In genomic region chr1:113043144-113043488, GRCh38 we compare ENCODE assay signal across 8 cellular contexts. TPM values are rescaled to one million over a fixed set of nuclear protein-coding genes. Genes with fewer than 3 reads are reported as not detected.
DNase-seq lines count a peak whose midpoint lies in the region; ATAC-seq, FAIRE-seq and TF ChIP-seq lines count a peak whose summit lies in the region.
"Not testable (repeated sequence)": the region's sequence is repeated elsewhere in the genome, so short reads cannot be mapped to it uniquely, and the experiment has no call there.

No MANE protein-coding gene starts in this region.

- H3K4me3 ChIP-seq in BLaER1; SJSA1; mammary epithelial cell (replicated peaks in 1 of 3; ENCODE audit: insufficient read depth in 1 of 3, low read depth in 2 of 3, low read length in 3 of 3); endothelial cell of umbilical vein (replicated peaks in 1 of 3; ENCODE audit: insufficient read depth in 1 of 3, low read depth in 1 of 3, low read length in 3 of 3): not testable (repeated sequence)
- peak overlapping the region; percentile 5; the same call in 1 of the 2 replicates for H3K4me3 ChIP-seq in HUES6 (ENCODE audit: low read depth, low read length)

- H3K9me3 ChIP-seq in BLaER1; HUES6 (ENCODE audit: control insufficient read depth, insufficient read depth, low read depth, low read length); SJSA1 (replicated peaks); mammary epithelial cell (replicated peaks; ENCODE audit: insufficient read depth, low read length); endothelial cell of umbilical vein (replicated peaks; ENCODE audit: control insufficient read depth, insufficient read depth, low read length): not testable (repeated sequence)

- not testable (repeated sequence) for ATAC-seq in stimulated activated naive B cell treated with anti-CD40 and anti-IgM and Interleukin-4, amounts not matched to agents 10 μg/mL and 1 μg/mL and 100 μg/mL, for 72 hours (replicated peaks)

- not testable (repeated sequence) for H3K27ac ChIP-seq in BLaER1
- H3K27ac ChIP-seq in HUES6 (ENCODE audit: low read depth, low read length) (peak overlapping the region; percentile 80), SJSA1 (peak overlapping the region; percentile 50), mammary epithelial cell (ENCODE audit: insufficient read depth, low read depth, low read length) (peak overlapping the region; percentile 79), endothelial cell of umbilical vein (ENCODE audit: insufficient read depth, low read depth, low read length) (peak overlapping the region; percentile 84), layer of hippocampus (ENCODE audit: low read depth, low read length) (peak overlapping the region; percentile 76)

- H3K27me3 ChIP-seq in BLaER1; HUES6 (ENCODE audit: control insufficient read depth, insufficient read depth, low read length); SJSA1 (replicated peaks); mammary epithelial cell (ENCODE audit: insufficient read depth, low read length); endothelial cell of umbilical vein (ENCODE audit: control insufficient read depth in 2 of 2, insufficient read depth in 2 of 2, low read length in 2 of 2); layer of hippocampus (ENCODE audit: control insufficient read depth, insufficient read depth, low read length): not testable (repeated sequence)

- H2AFZ ChIP-seq in mammary epithelial cell (ENCODE audit: low read depth, low read length) (peak overlapping the region; percentile 75), endothelial cell of umbilical vein (ENCODE audit: low read depth, low read length) (peak overlapping the region; percentile 64)

- peak overlapping the region; percentile 55 for H3K4me2 ChIP-seq in BLaER1
- H3K4me2 ChIP-seq in mammary epithelial cell (ENCODE audit: insufficient read depth, low read depth, low read length), result peak overlapping the region; percentile 68
- peak overlapping the region; percentile 78 for H3K4me2 ChIP-seq in endothelial cell of umbilical vein (ENCODE audit: insufficient read depth, low read length)

- peaks cover 56% of the 10 kb centered on the region for H3K4me1 ChIP-seq in BLaER1
- H3K4me1 ChIP-seq in HUES6 (ENCODE audit: control insufficient read depth, insufficient read depth, low read length), result peaks cover 53% of the 10 kb centered on the region
- H3K4me1 ChIP-seq in SJSA1 (replicated peaks), result peaks cover 18% of the 10 kb centered on the region
- peaks cover 31% of the 10 kb centered on the region for H3K4me1 ChIP-seq in mammary epithelial cell (ENCODE audit: insufficient read depth, low read length)
- H3K4me1 ChIP-seq in endothelial cell of umbilical vein (ENCODE audit: control insufficient read depth, extremely low read depth, insufficient read depth, low read length), result peaks cover 40% of the 10 kb centered on the region

- CTCF ChIA-PET in mammary epithelial cell (lab: Charles Lee; ENCODE audit: low non-redundant PET) (interaction anchor here (0.5 to 0.7 kb wide), 3 partner anchors 163 to 326 kb away, joined by 3 to 4 read pairs (median 4); no protein-coding TSS in a partner anchor), endothelial cell of umbilical vein (lab: Charles Lee) (interaction anchor here (1.0 to 5.1 kb wide), 28 partner anchors 9 to 745 kb away, joined by 3 to 87 read pairs (median 6); partner anchors contain the start of genes LRIG2, PPM1J and SLC16A1)

- not testable (repeated sequence) for DNase-seq in SJSA1 (ENCODE audit: low read depth in 1 of 2, low spot score in 2 of 2); mammary epithelial cell; endothelial cell of umbilical vein (ENCODE audit: low read depth, low spot score); nephron progenitor cell; stimulated activated naive B cell treated with anti-CD40 and anti-IgM and Interleukin-4, amounts not matched to agents 10 μg/mL and 1 μg/mL and 100 μg/mL, for 72 hours

- peaks cover 59% of the 10 kb centered on the region for H3K4me1 Mint-ChIP-seq in nephron progenitor cell
- peaks cover 27 to 37% of the 10 kb centered on the region in 2 donors for H3K4me1 Mint-ChIP-seq in stimulated activated naive B cell treated with anti-CD40 and anti-IgM and Interleukin-4, amounts not matched to agents 10 μg/mL and 1 μg/mL and 100 μg/mL, for 72 hours

- not testable (repeated sequence) for H3K36me3 Mint-ChIP-seq in nephron progenitor cell (ENCODE audit: low read depth); stimulated activated naive B cell treated with anti-CD40 and anti-IgM and Interleukin-4, amounts not matched to agents 10 μg/mL and 1 μg/mL and 100 μg/mL, for 72 hours

- not testable (repeated sequence) for H3K9me3 Mint-ChIP-seq in nephron progenitor cell; stimulated activated naive B cell treated with anti-CD40 and anti-IgM and Interleukin-4, amounts not matched to agents 10 μg/mL and 1 μg/mL and 100 μg/mL, for 72 hours

- not testable (repeated sequence) for TF ChIP-seq POLR2A in endothelial cell of umbilical vein (IDR thresholded peaks at IDR 0.05; ENCODE audit: low read depth, low read length)

- intact Hi-C loops in mammary epithelial cell (cut with micrococcal nuclease); endothelial cell of umbilical vein (cut with micrococcal nuclease): not testable (repeated sequence)

- not testable (repeated sequence) for H3K27me3 Mint-ChIP-seq in nephron progenitor cell (ENCODE audit: low read depth, poor library complexity); stimulated activated naive B cell treated with anti-CD40 and anti-IgM and Interleukin-4, amounts not matched to agents 10 μg/mL and 1 μg/mL and 100 μg/mL, for 72 hours

- not testable (repeated sequence) for FAIRE-seq in endothelial cell of umbilical vein (lab: Jason Lieb, UNC)

- not testable (repeated sequence) for H3K36me3 ChIP-seq in BLaER1; HUES6 (ENCODE audit: control insufficient read depth, insufficient read depth, low read length); SJSA1; mammary epithelial cell (ENCODE audit: insufficient read depth, low read length); endothelial cell of umbilical vein (ENCODE audit: control insufficient read depth in 2 of 2, extremely low read depth in 1 of 2, insufficient read depth in 2 of 2, low read length in 2 of 2)

- TF ChIP-seq CTCF in mammary epithelial cell (conservative IDR thresholded peaks at IDR 0.05 in 1 of 2, IDR thresholded peaks at IDR 0.05 in 1 of 2; ENCODE audit: extremely low read depth in 1 of 2, insufficient read depth in 1 of 2, low read depth in 1 of 2, low read length in 2 of 2); endothelial cell of umbilical vein (IDR thresholded peaks at IDR 0.05; ENCODE audit: extremely low read depth in 1 of 2, insufficient read depth in 1 of 2, low read depth in 1 of 2, low read length in 2 of 2); nephron progenitor cell (IDR thresholded peaks at IDR 0.05): not testable (repeated sequence)

- in situ Hi-C loops in mammary epithelial cell (cut with MboI; ENCODE audit: low sequenced_read_pairs in 2 of 2), result loop anchor here (5.0 to 10.0 kb wide), 5 partner anchors 86 to 236 kb away; partner anchors contain the start of gene SLC16A1 (in 1 of the 2)

- dilution Hi-C loops in mammary epithelial cell (cut with HindIII; ENCODE audit: low sequenced_read_pairs), result loop anchor here (5.0 kb wide), 3 partner anchors 96 to 326 kb away; partner anchors contain the start of gene PPM1J
- dilution Hi-C loops in endothelial cell of umbilical vein (cut with MboI; ENCODE audit: extremely low pct_ligation_motif_present, low sequenced_read_pairs), result not testable (repeated sequence)

- WGBS in mammary epithelial cell (ENCODE audit: low coverage, missing lambda C conversion rate), result 63% methylated on average over 12 of the region's 12 CpGs

- not testable (repeated sequence) for H3K9ac ChIP-seq in BLaER1; mammary epithelial cell (ENCODE audit: insufficient read depth, low read length)
- H3K9ac ChIP-seq in HUES6 (ENCODE audit: low read length) (peak overlapping the region; percentile 82), endothelial cell of umbilical vein (replicated peaks; ENCODE audit: extremely low read depth, insufficient read depth, low read length) (peak overlapping the region; percentile 21)

- peak overlapping the region; percentile 97 for H3K27ac Mint-ChIP-seq in nephron progenitor cell
- peak overlapping the region; percentile 25 for H3K27ac Mint-ChIP-seq in stimulated activated naive B cell treated with anti-CD40 and anti-IgM and Interleukin-4, amounts not matched to agents 10 μg/mL and 1 μg/mL and 100 μg/mL, for 72 hours

- H3K4me3 Mint-ChIP-seq in nephron progenitor cell; stimulated activated naive B cell treated with anti-CD40 and anti-IgM and Interleukin-4, amounts not matched to agents 10 μg/mL and 1 μg/mL and 100 μg/mL, for 72 hours: not testable (repeated sequence)

- not testable (repeated sequence) for H4K20me1 ChIP-seq in BLaER1; mammary epithelial cell (ENCODE audit: insufficient read depth, low read length); endothelial cell of umbilical vein (replicated peaks; ENCODE audit: control insufficient read depth, extremely low read depth, insufficient read depth, low read length)

- not testable (repeated sequence) for BruUV-seq in mammary epithelial cell (replicated peaks; lab: Mats Ljungman, UMichigan)
- BruUV-seq in endothelial cell of umbilical vein (replicated peaks; lab: Mats Ljungman, UMichigan), result TSS peak; percentile 84

- H3K79me2 ChIP-seq in mammary epithelial cell (ENCODE audit: insufficient read depth, low read length); endothelial cell of umbilical vein (ENCODE audit: control insufficient read depth, insufficient read depth, low read length): not testable (repeated sequence)

- not testable (repeated sequence) for H3K9me1 ChIP-seq in endothelial cell of umbilical vein (replicated peaks; ENCODE audit: control insufficient read depth, extremely low read depth, insufficient read depth, low read length)

- POLR2A ChIA-PET in endothelial cell of umbilical vein (lab: Charles Lee), result interaction anchor here (0.6 to 2.4 kb wide), 4 partner anchors 14 to 138 kb away, joined by 3 to 25 read pairs (median 8); partner anchors contain the start of genes LRIG2 and SLC16A1

RNA-seq across cellular contexts. Expression of gene LRIG2, which starts 29.9 kb away (rescaled TPM):
- 7.2 and 17.8 TPM in 2 replicates for total RNA-seq in SJSA1 (2014; rRNA removed; shearing (Covaris generic))
- 10 to 100 TPM; 11.6 to 17.3 TPM for total RNA-seq in mammary epithelial cell
- polyA plus RNA-seq in mammary epithelial cell, result 4.6 TPM
- polyA minus RNA-seq in mammary epithelial cell, result 7.1 TPM
- 14.4 and 20.1 TPM in 2 replicates for total RNA-seq in endothelial cell of umbilical vein
- polyA plus RNA-seq in endothelial cell of umbilical vein, result 8.1 and 8.4 TPM in 2 replicates
- polyA plus RNA-seq in endothelial cell of umbilical vein (2011; cell fraction: cytosol; rRNA removed), result 5.3 and 5.5 TPM in 2 replicates
- polyA plus RNA-seq in endothelial cell of umbilical vein (2011; cell fraction: nucleus; rRNA removed), result 31.5 and 33.6 TPM in 2 replicates
- 4.1 and 4.8 TPM in 2 replicates for polyA plus RNA-seq in endothelial cell of umbilical vein (2012)
- polyA minus RNA-seq in endothelial cell of umbilical vein, result 38.7 and 43.2 TPM in 2 replicates
- polyA minus RNA-seq in endothelial cell of umbilical vein (2011; cell fraction: cytosol; rRNA and poly(A)+ RNA removed), result 11.5 TPM
- 30.3 and 50.1 TPM in 2 replicates for polyA minus RNA-seq in endothelial cell of umbilical vein (2011; cell fraction: nucleus; rRNA and poly(A)+ RNA removed)
